ENCODE assay signal across 13 cellular contexts in the genomic region with DNA sequence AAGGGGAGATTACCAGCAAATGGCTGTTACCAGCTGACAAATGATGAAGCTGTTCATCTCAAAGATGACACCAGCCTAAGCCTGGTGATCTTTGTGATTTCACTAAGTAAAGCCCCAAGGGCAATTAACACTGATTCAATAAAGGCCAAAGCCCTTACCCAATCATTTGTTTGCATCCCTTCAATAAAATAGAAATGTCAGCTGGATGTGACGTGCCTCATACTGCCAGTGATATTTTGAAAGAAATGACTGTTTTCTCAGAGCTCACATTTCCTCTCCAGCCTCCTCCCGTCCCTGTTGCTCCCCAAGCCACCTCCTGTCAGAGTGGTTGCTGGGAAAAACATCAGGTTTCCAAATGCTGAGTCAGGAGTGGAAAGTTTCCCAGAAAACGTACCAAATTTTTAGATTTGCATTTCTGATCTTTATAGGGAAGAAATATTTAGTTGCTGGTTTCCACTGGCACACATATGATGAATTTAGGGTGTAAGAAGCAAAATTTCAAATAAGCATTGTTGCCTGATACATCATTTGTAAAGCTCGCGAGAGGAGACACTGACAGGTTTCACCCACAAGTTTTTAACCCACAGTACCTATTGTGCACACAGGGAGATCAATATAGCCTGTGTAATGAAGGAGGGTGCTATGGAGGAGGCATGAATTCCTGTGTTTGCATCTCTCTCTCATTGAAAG. TPM values are rescaled to one million over a fixed set of nuclear protein-coding genes. Genes with fewer than 3 reads are reported as not detected.
DNase-seq lines count a peak whose midpoint lies in the region; ATAC-seq and TF ChIP-seq lines count a peak whose summit lies in the region.
"Had no signal": no experiment of that assay in that cellular context is flagged by ENCODE, and none has a peak within 500 bp of the region (broad histone marks: within the 10 kb centered on the region; RNA-seq: fewer than 3 reads in every experiment).

No MANE protein-coding gene starts in this region.

- H3K9me2 ChIP-seq in PC-9 (ENCODE audit: insufficient read depth) = no peaks in the 10 kb centered on the region

- H3K9me3 ChIP-seq in PC-9 (ENCODE audit: insufficient read depth, low read depth) = no peaks in the 10 kb centered on the region
- no peaks in the 10 kb centered on the region for H3K9me3 ChIP-seq in psoas muscle

- no TSS peak for BruUV-seq in PC-9 (replicated peaks; lab: Mats Ljungman, UMichigan)

- H3K27ac ChIP-seq in PC-9 (no peak overlapping the region), epithelial cell of prostate (peak overlapping the region; percentile 32), psoas muscle (no peak overlapping the region)

- H3F3A ChIP-seq in PC-9 (ENCODE audit: insufficient read depth, low read depth) = no peaks in the 10 kb centered on the region

- ATAC-seq in psoas muscle = peak in 3 of 4 donors; percentile 43 to 58 (median 51)
- ATAC-seq in GM21515 (IDR thresholded peaks at IDR 0.05; ENCODE audit: unreplicated experiment) = no peak
- ATAC-seq: Panc1 had no signal

- CTCF ChIA-PET in PC-9 (lab: Charles Lee) = interaction anchor here (1.1 kb wide), 1 partner anchor 15 kb away, joined by 5 read pairs; no protein-coding TSS in a partner anchor

- H3K4me3 ChIP-seq in PC-9 (no peak overlapping the region), psoas muscle (no peak overlapping the region)

- no peaks in the 10 kb centered on the region for H4K20me1 ChIP-seq in PC-9 (ENCODE audit: insufficient read depth)

- POLR2A ChIA-PET in PC-9 (lab: Charles Lee; ENCODE audit: unreplicated experiment) = interaction anchor here (0.7 kb wide), 1 partner anchor 24 kb away, joined by 3 read pairs; no protein-coding TSS in a partner anchor

- peak overlapping the region; percentile 19; the same call in 1 of the 2 replicates for H2AFZ ChIP-seq in PC-9

- intact Hi-C loops in PC-9 (cut with micrococcal nuclease; ENCODE audit: unreplicated experiment) = no loop called here
- intact Hi-C loops in psoas muscle (cut with DNase I) = no loop called here

- peaks cover 6% of the 10 kb centered on the region; the same call in 1 of the 2 replicates for H3K4me1 ChIP-seq in PC-9 (replicated peaks; ENCODE audit: insufficient read depth)
- H3K4me1 ChIP-seq in psoas muscle = peaks cover 5% of the 10 kb centered on the region

- H3K4me2 ChIP-seq in PC-9 = no peak overlapping the region; the same call in 1 of the 2 replicates

- H3K36me3 ChIP-seq in PC-9 (ENCODE audit: low read depth) (no peaks in the 10 kb centered on the region), psoas muscle (ENCODE audit: insufficient read depth in 1 of 2, low read depth in 1 of 2) (no peaks in the 10 kb centered on the region)

- DNase-seq in NCI-H2196 (lab: John Stamatoyannopoulos, UW; ENCODE audit: unreplicated experiment) = peak; percentile 12
- DNase-seq in NCI-H2196 treated with DMSO at 0.1 percent for 48 hours (lab: John Stamatoyannopoulos, UW; ENCODE audit: unreplicated experiment) = no peak
- DNase-seq in PC-9 = peak in 1 of 2 experiments; percentile 53
- DNase-seq in epithelial cell of prostate (ENCODE audit: low read depth, low spot score) = no peak
- no peak for DNase-seq in psoas muscle
- DNase-seq in MV-4-11 (lab: John Stamatoyannopoulos, UW) = no peak
- no peak for DNase-seq in Kasumi-1 (lab: John Stamatoyannopoulos, UW)
- DNase-seq: ACHN; activated B cell treated with CpG ODN at 0.5 μM for 24 hours; activated naive CD4-positive, alpha-beta T cell treated with anti-CD3 and anti-CD28 coated beads, Interleukin-2, amount 50 U/mL, for 16 hours had no signal

- TF ChIP-seq CTCF in PC-9 (conservative IDR thresholded peaks at IDR 0.05) = no peak
- no peak for TF ChIP-seq CTCF in psoas muscle (IDR thresholded peaks at IDR 0.05)

- WGBS in psoas muscle, 3 donors = 42 to 55% (median 49%) methylated on average over 5 of the region's 5 CpGs

- H3K27me3 ChIP-seq in PC-9 (ENCODE audit: insufficient read depth, low read depth) (no peaks in the 10 kb centered on the region), psoas muscle (ENCODE audit: insufficient read depth in 3 of 3, low read length in 2 of 3) (no peaks in the 10 kb centered on the region)

- H3K79me2 ChIP-seq in PC-9 (ENCODE audit: low read depth) = no peaks in the 10 kb centered on the region

RNA-seq across cellular contexts. Expression of a gene that starts 21.0 kb away (rescaled TPM):
- total RNA-seq in PC-9 (2021) = 0.09 TPM in 1 of 2 replicates, not detected in the other
- total RNA-seq in psoas muscle = 1 to 10 TPM in 1 of 4 donors, under 1 TPM in 3; 0.09 to 2.3 (median 0.45) TPM
- polyA plus RNA-seq in psoas muscle = 1 to 10 TPM in 1 of 3 donors, under 1 TPM in 2; 0.04 to 6.7 (median 0.19) TPM
- total RNA-seq: activated B cell treated with CpG ODN at 0.5 μM for 24 hours, H4 had no signal

RNA-seq across cellular contexts. Expression of a gene that starts 27.6 kb away (rescaled TPM):
- total RNA-seq in PC-9 (2021) (40.0 and 48.9 TPM in 2 replicates), psoas muscle (10 to 100 TPM; 24.8 to 34.1 (median 30.6) TPM)
- polyA plus RNA-seq in psoas muscle = 1 to 10 TPM; 7.1 to 9.8 (median 8.0) TPM
